1 cellular context compared by ENCODE assay signal in the genomic region with DNA sequence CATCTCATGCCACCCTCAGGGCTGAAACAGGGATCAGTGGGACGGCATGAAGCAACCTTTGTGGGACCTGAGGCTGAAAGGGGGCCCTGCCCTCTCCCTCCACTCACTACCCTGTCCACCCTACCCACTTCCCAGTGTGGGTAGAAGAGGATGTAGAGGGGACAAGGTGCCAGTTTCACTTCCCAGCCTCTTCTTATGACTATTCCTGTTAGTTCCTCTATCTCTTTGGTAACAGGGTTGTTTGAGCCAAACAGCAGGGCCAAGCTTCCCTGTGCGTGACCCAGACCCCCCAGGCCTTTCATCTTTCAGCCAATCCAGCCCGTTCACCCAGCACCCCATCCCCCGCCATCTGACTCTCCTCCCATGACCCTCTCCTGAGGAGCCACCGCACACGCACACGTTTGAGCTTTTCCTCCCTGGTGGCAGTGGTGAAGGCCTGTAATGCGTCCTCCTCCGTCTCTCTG.
TF ChIP-seq lines count a peak whose summit lies in the region.

No MANE protein-coding gene starts in this region.

TF ChIP-seq in GM12878, 131 proteins besides CTCF, POLR2A, EP300 and RAD21 (continued from another document):
- TF ChIP-seq, protein P1, sequence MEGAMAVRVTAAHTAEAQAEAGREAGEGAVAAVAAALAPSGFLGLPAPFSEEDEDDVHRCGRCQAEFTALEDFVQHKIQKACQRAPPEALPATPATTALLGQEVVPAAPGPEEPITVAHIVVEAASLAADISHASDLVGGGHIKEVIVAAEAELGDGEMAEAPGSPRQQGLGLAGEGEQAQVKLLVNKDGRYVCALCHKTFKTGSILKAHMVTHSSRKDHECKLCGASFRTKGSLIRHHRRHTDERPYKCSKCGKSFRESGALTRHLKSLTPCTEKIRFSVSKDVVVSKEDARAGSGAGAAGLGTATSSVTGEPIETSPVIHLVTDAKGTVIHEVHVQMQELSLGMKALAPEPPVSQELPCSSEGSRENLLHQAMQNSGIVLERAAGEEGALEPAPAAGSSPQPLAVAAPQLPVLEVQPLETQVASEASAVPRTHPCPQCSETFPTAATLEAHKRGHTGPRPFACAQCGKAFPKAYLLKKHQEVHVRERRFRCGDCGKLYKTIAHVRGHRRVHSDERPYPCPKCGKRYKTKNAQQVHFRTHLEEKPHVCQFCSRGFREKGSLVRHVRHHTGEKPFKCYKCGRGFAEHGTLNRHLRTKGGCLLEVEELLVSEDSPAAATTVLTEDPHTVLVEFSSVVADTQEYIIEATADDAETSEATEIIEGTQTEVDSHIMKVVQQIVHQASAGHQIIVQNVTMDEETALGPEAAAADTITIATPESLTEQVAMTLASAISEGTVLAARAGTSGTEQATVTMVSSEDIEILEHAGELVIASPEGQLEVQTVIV (IDR thresholded peaks at IDR 0.05; ENCODE audit: borderline replicate concordance, partially characterized antibody), result no peak
- peak; percentile 11 for TF ChIP-seq MEF2B (IDR thresholded peaks at IDR 0.05; ENCODE audit: partially characterized antibody, poor library complexity, severe bottlenecking)
